ENCODE assay signal across 28 cellular contexts in the genomic region with DNA sequence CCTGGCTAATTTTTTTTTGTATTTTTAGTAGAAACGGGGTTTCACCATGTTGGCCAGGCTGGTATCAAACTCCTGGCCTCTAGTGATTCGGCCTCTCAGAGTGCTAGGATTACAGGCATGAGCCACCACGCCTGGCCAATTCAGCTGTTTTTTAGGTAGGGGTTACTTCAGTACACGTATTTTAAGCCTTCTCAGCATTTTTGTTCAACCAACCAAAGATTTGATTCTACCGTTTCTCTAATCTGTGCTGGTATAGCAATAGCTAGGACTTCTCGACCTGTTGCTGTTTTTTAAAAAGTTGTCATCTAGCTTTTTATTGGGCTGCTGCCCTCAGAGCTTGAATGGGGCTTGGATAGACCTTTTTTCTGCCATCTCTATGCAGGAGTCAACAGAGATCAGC.
"Had no signal": no experiment of that assay in that cellular context is flagged by ENCODE, and none has a peak within 500 bp of the region (broad histone marks: within the 10 kb centered on the region; RNA-seq: fewer than 3 reads in every experiment).

No MANE protein-coding gene starts in this region.

- H3K4me3 Mint-ChIP-seq: effector memory CD8-positive, alpha-beta T cell; immature natural killer cell; naive thymus-derived CD8-positive, alpha-beta T cell; stimulated activated effector memory CD8-positive, alpha-beta T cell treated with anti-CD3 and anti-CD28 coated beads, Interleukin-12 subunit alpha, Interleukin-12 subunit beta, amount 100 ng/mL, for 72 hours had no signal

- FAIRE-seq: endometrium, frontal cortex, small intestine had no signal

- H3K4me1 ChIP-seq: lower lobe of right lung, psoas muscle, stomach, thyroid gland, vagina had no signal

- H3K27me3 ChIP-seq: ovary, stomach, thyroid gland, vagina had no signal

- H3K36me3 Mint-ChIP-seq: immature natural killer cell; stimulated activated effector memory CD8-positive, alpha-beta T cell treated with anti-CD3 and anti-CD28 coated beads, Interleukin-12 subunit alpha, Interleukin-12 subunit beta, amount 100 ng/mL, for 72 hours had no signal

- ATAC-seq: effector memory CD8-positive, alpha-beta T cell; left ventricle myocardium superior; lower lobe of right lung; naive thymus-derived CD8-positive, alpha-beta T cell; psoas muscle; right cardiac atrium; stimulated activated effector memory CD8-positive, alpha-beta T cell treated with anti-CD3 and anti-CD28 coated beads, Interleukin-12 subunit alpha, Interleukin-12 subunit beta, amount 100 ng/mL, for 72 hours had no signal

- H3K27ac Mint-ChIP-seq: immature natural killer cell; naive thymus-derived CD8-positive, alpha-beta T cell; stimulated activated effector memory CD8-positive, alpha-beta T cell treated with anti-CD3 and anti-CD28 coated beads, Interleukin-12 subunit alpha, Interleukin-12 subunit beta, amount 100 ng/mL, for 72 hours had no signal

- H3K9me3 ChIP-seq: lower lobe of right lung, ovary, psoas muscle, stomach, thyroid gland, vagina had no signal

- H3K36me3 ChIP-seq: ovary, thyroid gland, vagina had no signal

- H3K9me3 Mint-ChIP-seq: effector memory CD8-positive, alpha-beta T cell; immature natural killer cell; naive thymus-derived CD8-positive, alpha-beta T cell; stimulated activated effector memory CD8-positive, alpha-beta T cell treated with anti-CD3 and anti-CD28 coated beads, Interleukin-12 subunit alpha, Interleukin-12 subunit beta, amount 100 ng/mL, for 72 hours had no signal

- H3K27ac ChIP-seq: coronary artery, lower lobe of right lung, ovary, psoas muscle, stomach, thyroid gland, vagina had no signal

- H3K4me3 ChIP-seq: coronary artery, lower lobe of right lung, ovary, psoas muscle, stomach, thyroid gland, vagina had no signal

- DNase-seq: dermis blood vessel endothelial cell; effector memory CD8-positive, alpha-beta T cell; hypothalamus; immature natural killer cell; islet precursor cell; kidney glomerular epithelial cell; left colon; left ventricle myocardium superior; lower lobe of right lung; naive thymus-derived CD8-positive, alpha-beta T cell; occipital lobe; ovary; posterior cingulate gyrus; psoas muscle; right cardiac atrium; small intestine; stimulated activated CD4-positive, alpha-beta T cell treated with anti-CD3 and anti-CD28 coated beads, Interleukin-12 subunit alpha, Interleukin-12 subunit beta, amount 100 ng/mL, for 4 hours; stimulated activated CD4-positive, alpha-beta T cell treated with anti-CD3 and anti-CD28 coated beads, Interleukin-1b, Interleukin-23, amount 100 ng/mL, for 48 hours; stimulated activated CD4-positive, alpha-beta T cell treated with anti-CD3 and anti-CD28 coated beads, Interleukin-4, amount 100 ng/mL, for 24 hours; stimulated activated naive CD4-positive, alpha-beta T cell treated with Interleukin-2 at 50 U/mL for 16 hours; stomach; thyroid gland; trophoblast cell had no signal
